18 cellular contexts compared by ENCODE assay signal in genomic region chr5:133294380-133294779, GRCh38.
"Had no signal": no experiment of that assay in that cellular context is flagged by ENCODE, and none has a peak within 500 bp of the region (broad histone marks: within the 10 kb centered on the region; RNA-seq: fewer than 3 reads in every experiment).

No MANE protein-coding gene starts in this region.

- H3K4me3 Mint-ChIP-seq: activated CD4-positive, alpha-beta T cell treated with anti-CD3 and anti-CD28 coated beads, Interleukin-2, amount 10 ng/mL, durations not matched to agents 7 days and 5 days; activated CD8-positive, alpha-beta T cell treated with anti-CD3 and anti-CD28 coated beads, Interleukin-2, amount 10 ng/mL, durations not matched to agents 7 days and 5 days; activated naive CD8-positive, alpha-beta T cell treated with anti-CD3 and anti-CD28 coated beads, Interleukin-2, amount 10 ng/mL, durations not matched to agents 7 days and 5 days; activated T-cell treated with anti-CD3 and anti-CD28 coated beads, Interleukin-2, amount 50 U/mL, for 24 hours; effector memory CD8-positive, alpha-beta T cell; immature natural killer cell; neural progenitor cell had no signal

- H3K9me3 Mint-ChIP-seq: activated CD4-positive, alpha-beta T cell treated with anti-CD3 and anti-CD28 coated beads, Interleukin-2, amount 10 ng/mL, durations not matched to agents 7 days and 5 days; activated naive CD8-positive, alpha-beta T cell treated with anti-CD3 and anti-CD28 coated beads, Interleukin-2, amount 10 ng/mL, durations not matched to agents 7 days and 5 days; activated T-cell treated with anti-CD3 and anti-CD28 coated beads, Interleukin-2, amount 50 U/mL, for 24 hours; activated T-helper 2 cell treated with anti-CD3 and anti-CD28 coated beads, Interferon-gamma antibody, Interleukin-2, Interleukin-4, amounts not matched to agents 10 μg/mL and 5 μg/mL and 100 μg/mL, durations not matched to agents 14 hours and 24 hours and 36 hours; effector memory CD8-positive, alpha-beta T cell; immature natural killer cell; neural progenitor cell had no signal

- ATAC-seq: activated CD4-positive, CD25-positive, alpha-beta regulatory T cell treated with anti-CD3 and anti-CD28 coated beads, Interleukin-2, amount 50 U/mL, for 24 hours; activated CD8-positive, alpha-beta T cell treated with anti-CD3 and anti-CD28 coated beads, Interleukin-2, amount 10 ng/mL, durations not matched to agents 7 days and 5 days; body of pancreas; effector memory CD8-positive, alpha-beta T cell; left ventricle myocardium superior; stimulated activated naive CD8-positive, alpha-beta T cell treated with anti-CD3 and anti-CD28 coated beads, Interleukin-15, Interleukin-2, amounts not matched to agents 100 U/mL and 50 U/mL, for 24 hours had no signal

- H3K27ac Mint-ChIP-seq: activated CD4-positive, alpha-beta T cell treated with anti-CD3 and anti-CD28 coated beads, Interleukin-2, amount 10 ng/mL, durations not matched to agents 7 days and 5 days; activated CD8-positive, alpha-beta T cell treated with anti-CD3 and anti-CD28 coated beads, Interleukin-2, amount 10 ng/mL, durations not matched to agents 7 days and 5 days; activated naive CD8-positive, alpha-beta T cell treated with anti-CD3 and anti-CD28 coated beads, Interleukin-2, amount 10 ng/mL, durations not matched to agents 7 days and 5 days; activated T-cell treated with anti-CD3 and anti-CD28 coated beads, Interleukin-2, amount 50 U/mL, for 24 hours; activated T-helper 2 cell treated with anti-CD3 and anti-CD28 coated beads, Interferon-gamma antibody, Interleukin-2, Interleukin-4, amounts not matched to agents 10 μg/mL and 5 μg/mL and 100 μg/mL, durations not matched to agents 14 hours and 24 hours and 36 hours; effector memory CD8-positive, alpha-beta T cell; immature natural killer cell; neural progenitor cell had no signal

- H3K36me3 Mint-ChIP-seq: activated naive CD8-positive, alpha-beta T cell treated with anti-CD3 and anti-CD28 coated beads, Interleukin-2, amount 10 ng/mL, durations not matched to agents 7 days and 5 days; immature natural killer cell; neural progenitor cell had no signal

- DNase-seq: activated CD4-positive, alpha-beta T cell treated with anti-CD3 and anti-CD28 coated beads, Interleukin-2, amount 10 ng/mL, durations not matched to agents 7 days and 5 days; activated CD8-positive, alpha-beta T cell treated with anti-CD3 and anti-CD28 coated beads, Interleukin-2, amount 10 ng/mL, durations not matched to agents 7 days and 5 days; activated naive CD4-positive, alpha-beta T cell treated with Interleukin-2 at 50 U/mL for 16 hours; activated naive CD8-positive, alpha-beta T cell treated with anti-CD3 and anti-CD28 coated beads, Interleukin-2, amount 10 ng/mL, durations not matched to agents 7 days and 5 days; activated T-cell treated with anti-CD3 and anti-CD28 coated beads, Interleukin-2, amount 50 U/mL, for 24 hours; body of pancreas; dermis blood vessel endothelial cell; effector memory CD8-positive, alpha-beta T cell; esophagus squamous epithelium; immature natural killer cell; kidney glomerular epithelial cell; left ventricle myocardium superior; stimulated activated naive CD8-positive, alpha-beta T cell treated with anti-CD3 and anti-CD28 coated beads, Interleukin-15, Interleukin-2, amounts not matched to agents 100 U/mL and 50 U/mL, for 24 hours; substantia nigra; tibial artery had no signal

- H3K27me3 Mint-ChIP-seq: activated CD4-positive, alpha-beta T cell treated with anti-CD3 and anti-CD28 coated beads, Interleukin-2, amount 10 ng/mL, durations not matched to agents 7 days and 5 days; activated naive CD8-positive, alpha-beta T cell treated with anti-CD3 and anti-CD28 coated beads, Interleukin-2, amount 10 ng/mL, durations not matched to agents 7 days and 5 days; activated T-cell treated with anti-CD3 and anti-CD28 coated beads, Interleukin-2, amount 50 U/mL, for 24 hours; effector memory CD8-positive, alpha-beta T cell had no signal

- H3K4me1 Mint-ChIP-seq: immature natural killer cell had no signal
